In genomic region chr12:123388218-123388947, GRCh38 we compare ENCODE assay signal across 8 cellular contexts. TPM values are rescaled to one million over a fixed set of nuclear protein-coding genes. Genes with fewer than 3 reads are reported as not detected.
DNase-seq lines count a peak whose midpoint lies in the region; ATAC-seq, FAIRE-seq and TF ChIP-seq lines count a peak whose summit lies in the region.

No MANE protein-coding gene starts in this region.

- H3K27ac Mint-ChIP-seq in endothelial cell (ENCODE audit: unreplicated experiment), result peak overlapping the region; percentile 65
- H3K27ac Mint-ChIP-seq in mesothelial cell of epicardium, result peak overlapping the region; percentile 86

- H3K9me3 Mint-ChIP-seq in endothelial cell (ENCODE audit: unreplicated experiment) (no peaks in the 10 kb centered on the region), mesothelial cell of epicardium (no peaks in the 10 kb centered on the region)

- peak in 1 of 2 experiments; percentile 28; a peak in 1 of 5 replicates for TF ChIP-seq RAD21 in A549 (conservative IDR thresholded peaks at IDR 0.05 in 1 of 2, IDR thresholded peaks at IDR 0.05 in 1 of 2)

- POLR2A ChIA-PET in A549 (lab: Yijun Ruan, JAX), result interaction anchor here (1.8 kb wide), 1 partner anchor 23 kb away, joined by 8 read pairs; the partner anchor contains the start of gene SBNO1

- DNase-seq in A549 (ENCODE audit: low read depth in 1 of 2, low spot score in 1 of 2) (peak; percentile 68 to 87), endothelial cell (ENCODE audit: low spot score) (peak; percentile 77), mesothelial cell of epicardium (ENCODE audit: low spot score in 2 of 2, unreplicated experiment in 2 of 2) (peak; percentile 58 to 77)
- peak; percentile 51 for DNase-seq in NK-92 treated with Interleukin-12 subunit alpha and Interleukin-12 subunit beta, amount 100 ng/mL, for 24 hours (lab: John Stamatoyannopoulos, UW)
- peak; percentile 85 for DNase-seq in activated CD8-positive, alpha-beta memory T cell treated with anti-CD3 and anti-CD28 coated beads, Interleukin-2, amount 50 U/mL, for 48 hours
- DNase-seq in stimulated activated CD8-positive, alpha-beta memory T cell treated with anti-CD3 and anti-CD28 coated beads, Interleukin-2, amount 100 ng/mL, for 1 hour (ENCODE audit: low read depth in 2 of 2), result peak; percentile 48 to 55

- peaks cover 28% of the 10 kb centered on the region for H3K4me1 ChIP-seq in A549

- ATAC-seq in A549 (peak; percentile 44 to 64), GM18519 (IDR thresholded peaks at IDR 0.05; ENCODE audit: low FRiP score, unreplicated experiment) (peak; percentile 25), HG03196 (IDR thresholded peaks at IDR 0.05; ENCODE audit: unreplicated experiment) (peak; percentile 34)

- peak overlapping the region; percentile 90 for H3K4me2 ChIP-seq in A549

- TF ChIP-seq POLR2A in A549 (IDR thresholded peaks at IDR 0.05; ENCODE audit: low read length), result no peak

- peak overlapping the region; percentile 89 for H3K4me3 ChIP-seq in A549

- TF ChIP-seq CTCF in A549 (IDR thresholded peaks at IDR 0.05) (0 out of 3 replicates have a peak, but pooled peaks have one; percentile 15), endothelial cell (IDR thresholded peaks at IDR 0.05; ENCODE audit: unreplicated experiment) (no peak), mesothelial cell of epicardium (IDR thresholded peaks at IDR 0.05; ENCODE audit: unreplicated experiment) (no peak)

- H3K4me1 Mint-ChIP-seq in endothelial cell (ENCODE audit: unreplicated experiment), result peaks cover 25% of the 10 kb centered on the region
- H3K4me1 Mint-ChIP-seq in mesothelial cell of epicardium, result peaks cover 29% of the 10 kb centered on the region

- no peak for FAIRE-seq in A549 (lab: Jason Lieb, UNC)

- H3K27me3 Mint-ChIP-seq in endothelial cell (ENCODE audit: unreplicated experiment), result peaks cover 11% of the 10 kb centered on the region
- no peaks in the 10 kb centered on the region for H3K27me3 Mint-ChIP-seq in mesothelial cell of epicardium (ENCODE audit: low read depth)

- peak overlapping the region; percentile 90 to 99 for H3K27ac ChIP-seq in A549

- TF ChIP-seq EP300 in A549 (IDR thresholded peaks at IDR 0.05), result no peak

- CTCF ChIA-PET in A549 (lab: Yijun Ruan, JAX), result interaction anchor here (0.9 to 1.6 kb wide), 4 partner anchors 8 to 195 kb away, joined by 3 to 6 read pairs (median 3); no protein-coding TSS in a partner anchor

- no peaks in the 10 kb centered on the region for H3K9me3 ChIP-seq in A549

- peak overlapping the region; percentile 88 for H3K4me3 Mint-ChIP-seq in endothelial cell (ENCODE audit: unreplicated experiment)
- H3K4me3 Mint-ChIP-seq in mesothelial cell of epicardium, result peak overlapping the region; percentile 82

- WGBS in A549 (ENCODE audit: missing lambda C conversion rate), result 5% methylated on average over 22 of the region's 52 CpGs

- H3K36me3 Mint-ChIP-seq in endothelial cell (ENCODE audit: low read depth, unreplicated experiment) (peaks cover 25% of the 10 kb centered on the region), mesothelial cell of epicardium (peaks cover 6% of the 10 kb centered on the region)

TF ChIP-seq in A549, 52 proteins besides CTCF, POLR2A, EP300 and RAD21:
- peak; percentile 57; the same call in 1 of the 2 replicates for TF ChIP-seq RFX5 (IDR thresholded peaks at IDR 0.05)
- TF ChIP-seq CBX8 (IDR thresholded peaks at IDR 0.05), result no peak
- peak in 1 of 2 experiments; percentile 27; a peak in 1 of 5 replicates for TF ChIP-seq JUN (IDR thresholded peaks at IDR 0.05)
TF ChIP-seq in A549: peak in this region for 2.

RNA-seq across cellular contexts. Expression of gene KMT5A, which starts 4.5 kb away (rescaled TPM):
- polyA plus RNA-seq in A549 (2011; rRNA removed) (32.9 and 40.5 TPM in 2 replicates), A549 (2017; fragmentation: RNase III; extraction: RNeasy Plus Mini Kit Qiagen cat#74134 plus additional on column Dnase treatment) (37.5 to 41.9 TPM (median 40.8 TPM) in 3 replicates)
- polyA plus RNA-seq in A549 (2012; cell fraction: cytosol; rRNA removed), result 36.7 and 37.8 TPM in 2 replicates
- polyA plus RNA-seq in A549 (2012; cell fraction: nucleus; rRNA removed), result 60.3 and 70.4 TPM in 2 replicates
- polyA minus RNA-seq in A549 (2011; rRNA and poly(A)+ RNA removed), result 25.3 and 30.9 TPM in 2 replicates
- total RNA-seq in endothelial cell (ENCODE audit: unreplicated experiment) (35.6 TPM), mesothelial cell of epicardium (36.0 to 37.6 TPM (median 37.0 TPM) in 3 replicates)

RNA-seq across cellular contexts. Expression of gene SBNO1, which starts 23.7 kb away (rescaled TPM):
- 33.4 and 35.7 TPM in 2 replicates for polyA plus RNA-seq in A549 (2011; rRNA removed)
- 5.3 and 5.7 TPM in 2 replicates for polyA plus RNA-seq in A549 (2012; cell fraction: cytosol; rRNA removed)
- polyA plus RNA-seq in A549 (2012; cell fraction: nucleus; rRNA removed), result 4.6 and 7.0 TPM in 2 replicates
- 24.4 to 25.9 TPM (median 25.2 TPM) in 3 replicates for polyA plus RNA-seq in A549 (2017; fragmentation: RNase III; extraction: RNeasy Plus Mini Kit Qiagen cat#74134 plus additional on column Dnase treatment)
- polyA minus RNA-seq in A549 (2011; rRNA and poly(A)+ RNA removed), result 29.0 and 31.2 TPM in 2 replicates
- 44.7 TPM for total RNA-seq in endothelial cell (ENCODE audit: unreplicated experiment)
- 35.0 to 38.0 TPM (median 36.2 TPM) in 3 replicates for total RNA-seq in mesothelial cell of epicardium

RNA-seq across cellular contexts. Expression of gene RILPL2, which starts 48.1 kb away (rescaled TPM):
- 2.4 TPM in 2 replicates for polyA plus RNA-seq in A549 (2011; rRNA removed)
- polyA plus RNA-seq in A549 (2012; cell fraction: cytosol; rRNA removed), result 2.0 and 2.1 TPM in 2 replicates
- 0.72 and 0.77 TPM in 2 replicates for polyA plus RNA-seq in A549 (2012; cell fraction: nucleus; rRNA removed)
- polyA plus RNA-seq in A549 (2017; fragmentation: RNase III; extraction: RNeasy Plus Mini Kit Qiagen cat#74134 plus additional on column Dnase treatment), result 2.1 to 3.1 TPM (median 2.9 TPM) in 3 replicates
- polyA minus RNA-seq in A549 (2011; rRNA and poly(A)+ RNA removed), result 0.88 and 1.4 TPM in 2 replicates
- total RNA-seq in endothelial cell (ENCODE audit: unreplicated experiment), result 2.8 TPM
- total RNA-seq in mesothelial cell of epicardium, result 2.4 TPM in 3 replicates

Comparison
In these comparisons a context has a peak if more than half of its experiments do, and no peak if none do; other contexts are left out.
1. Peak in every context shown above with its lines: DNase-seq, ATAC-seq, H3K4me3 ChIP-seq and H3K27ac ChIP-seq.